In the genomic region with DNA sequence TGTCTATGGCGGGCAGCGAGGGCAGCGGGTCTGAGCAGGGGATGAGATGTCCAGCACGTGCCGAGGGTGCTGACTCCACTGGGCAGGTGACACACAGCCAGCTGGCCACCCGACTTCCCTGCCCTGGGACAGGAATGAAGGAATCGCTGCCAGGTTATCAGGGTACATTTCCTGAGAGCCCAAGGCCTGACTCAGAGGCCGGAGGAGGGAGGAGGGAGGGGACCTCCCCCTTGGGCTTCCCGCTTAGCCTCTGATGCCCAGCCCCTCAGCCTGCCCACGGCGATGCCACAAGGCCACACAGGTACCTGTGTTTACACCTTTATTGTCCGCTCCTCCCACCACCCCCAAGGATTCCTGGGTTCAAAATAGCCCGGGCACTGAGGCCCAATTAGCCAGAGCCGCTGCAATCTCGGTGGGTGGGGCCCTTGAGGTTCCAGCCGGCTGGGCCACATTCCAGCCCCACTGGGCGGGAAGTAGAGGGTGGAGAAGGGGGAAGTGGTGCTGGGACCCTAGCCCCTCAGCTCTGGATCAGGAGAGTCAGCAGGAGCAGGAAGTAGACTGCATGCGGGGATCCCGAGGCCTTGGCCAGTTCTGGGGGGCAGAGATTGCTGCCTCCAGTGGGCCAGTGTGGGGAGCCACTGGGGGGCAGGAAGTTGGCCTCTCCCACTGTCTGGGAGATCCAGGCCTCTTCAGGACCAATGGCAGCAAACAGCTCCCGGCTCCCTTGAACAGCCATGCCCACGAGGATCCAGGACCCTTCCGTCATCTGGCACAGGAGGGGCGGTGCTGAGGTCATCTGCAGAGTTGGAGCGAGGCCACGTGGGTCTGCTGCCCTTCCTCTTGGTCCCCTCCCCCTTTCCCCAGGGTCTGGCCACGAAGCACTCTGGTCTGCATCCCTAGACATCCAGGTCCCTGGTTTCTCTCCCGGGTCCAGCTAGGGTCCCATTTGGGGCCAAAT, we compare ENCODE assay signal across 11 cellular contexts. TPM values are rescaled to one million over a fixed set of nuclear protein-coding genes. Genes with fewer than 3 reads are reported as not detected.
DNase-seq lines count a peak whose midpoint lies in the region; ATAC-seq and TF ChIP-seq lines count a peak whose summit lies in the region.
"Had no signal": no experiment of that assay in that cellular context is flagged by ENCODE, and none has a peak within 500 bp of the region (broad histone marks: within the 10 kb centered on the region; RNA-seq: fewer than 3 reads in every experiment).

No MANE protein-coding gene starts in this region.

- H3K9me3 Mint-ChIP-seq in WTC11 = no peaks in the 10 kb centered on the region
- H3K9me3 Mint-ChIP-seq in immature natural killer cell = no peaks in the 10 kb centered on the region

- ATAC-seq in WTC11 (0 out of 2 replicates have a peak, but pooled peaks have one; percentile 1), GM18909 (IDR thresholded peaks at IDR 0.05; ENCODE audit: poor library complexity, unreplicated experiment) (no peak)
- ATAC-seq: right lobe of liver had no signal

- peak overlapping the region; percentile 28 for H3K4me2 ChIP-seq in skeletal muscle satellite cell (ENCODE audit: low read length)

- H3K4me3 ChIP-seq in skeletal muscle satellite cell (ENCODE audit: low read length) = no peak overlapping the region
- H3K4me3 ChIP-seq: right lobe of liver had no signal

- H3K27me3 ChIP-seq in skeletal muscle satellite cell (ENCODE audit: control insufficient read depth, insufficient read depth, low read length) = no peaks in the 10 kb centered on the region
- H3K27me3 ChIP-seq: right lobe of liver had no signal

- no peak overlapping the region for H3K9ac ChIP-seq in skeletal muscle satellite cell (ENCODE audit: low read depth, low read length)

- peaks cover 30% of the 10 kb centered on the region for H3K4me1 ChIP-seq in skeletal muscle satellite cell (ENCODE audit: control insufficient read depth, insufficient read depth, low read length)

- H3K9me3 ChIP-seq in skeletal muscle satellite cell (replicated peaks; ENCODE audit: low read length) = no peaks in the 10 kb centered on the region
- H3K9me3 ChIP-seq: right lobe of liver had no signal

- peaks cover 1% of the 10 kb centered on the region for H3K36me3 Mint-ChIP-seq in WTC11
- no peaks in the 10 kb centered on the region for H3K36me3 Mint-ChIP-seq in immature natural killer cell

- H3K27me3 Mint-ChIP-seq in WTC11 (ENCODE audit: low read depth) = peaks cover 10% of the 10 kb centered on the region
- no peaks in the 10 kb centered on the region for H3K27me3 Mint-ChIP-seq in immature natural killer cell (ENCODE audit: low read depth in 3 of 3)

- H3K4me1 Mint-ChIP-seq in WTC11 (peaks cover 53% of the 10 kb centered on the region), immature natural killer cell (peaks cover 6 to 12% of the 10 kb centered on the region in 2 donors)

- POLR2A ChIA-PET in WTC11 (lab: Charles Lee) = interaction anchor here (1.0 to 2.2 kb wide), 3 partner anchors 22 to 65 kb away, joined by 3 to 10 read pairs (median 4); a partner anchor contains a TSS

- peak overlapping the region; percentile 40 for H3K27ac Mint-ChIP-seq in WTC11
- H3K27ac Mint-ChIP-seq in immature natural killer cell = no peak overlapping the region

- CTCF ChIA-PET in WTC11 (lab: Charles Lee) = interaction anchor here (1.2 to 1.5 kb wide), 2 partner anchors 8 to 21 kb away, joined by 3 read pairs; a partner anchor contains a TSS

- TF ChIP-seq CTCF in WTC11 (IDR thresholded peaks at IDR 0.05) = no peak

- H3K4me3 Mint-ChIP-seq in WTC11 (no peak overlapping the region), immature natural killer cell (no peak overlapping the region)

- no peaks in the 10 kb centered on the region for H3K36me3 ChIP-seq in skeletal muscle satellite cell (ENCODE audit: insufficient read depth, low read length)
- H3K36me3 ChIP-seq: right lobe of liver, WERI-Rb-1 had no signal

- peak; percentile 78 for DNase-seq in H4 (ENCODE audit: low spot score)
- DNase-seq in WTC11 (ENCODE audit: low spot score) = peak; percentile 54
- DNase-seq in hepatic stellate cell (ENCODE audit: low spot score) = peak; percentile 66
- DNase-seq in NCI-H1417 treated with DMSO at 0.1 percent for 48 hours (lab: John Stamatoyannopoulos, UW) = no peak
- no peak for DNase-seq in immature natural killer cell
- DNase-seq in NCI-H1092 (lab: John Stamatoyannopoulos, UW) = no peak
- DNase-seq: NCI-H1436, WERI-Rb-1 had no signal

TF ChIP-seq in WTC11, 78 proteins besides CTCF, POLR2A, EP300 and RAD21 (continues in another document):
- TF ChIP-seq, protein P1, sequence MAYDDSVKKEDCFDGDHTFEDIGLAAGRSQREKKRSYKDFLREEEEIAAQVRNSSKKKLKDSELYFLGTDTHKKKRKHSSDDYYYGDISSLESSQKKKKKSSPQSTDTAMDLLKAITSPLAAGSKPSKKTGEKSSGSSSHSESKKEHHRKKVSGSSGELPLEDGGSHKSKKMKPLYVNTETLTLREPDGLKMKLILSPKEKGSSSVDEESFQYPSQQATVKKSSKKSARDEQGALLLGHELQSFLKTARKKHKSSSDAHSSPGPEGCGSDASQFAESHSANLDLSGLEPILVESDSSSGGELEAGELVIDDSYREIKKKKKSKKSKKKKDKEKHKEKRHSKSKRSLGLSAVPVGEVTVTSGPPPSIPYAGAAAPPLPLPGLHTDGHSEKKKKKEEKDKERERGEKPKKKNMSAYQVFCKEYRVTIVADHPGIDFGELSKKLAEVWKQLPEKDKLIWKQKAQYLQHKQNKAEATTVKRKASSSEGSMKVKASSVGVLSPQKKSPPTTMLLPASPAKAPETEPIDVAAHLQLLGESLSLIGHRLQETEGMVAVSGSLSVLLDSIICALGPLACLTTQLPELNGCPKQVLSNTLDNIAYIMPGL (CRISPR knock-in tag; IDR thresholded peaks at IDR 0.05) = no peak
- TF ChIP-seq, protein P2, sequence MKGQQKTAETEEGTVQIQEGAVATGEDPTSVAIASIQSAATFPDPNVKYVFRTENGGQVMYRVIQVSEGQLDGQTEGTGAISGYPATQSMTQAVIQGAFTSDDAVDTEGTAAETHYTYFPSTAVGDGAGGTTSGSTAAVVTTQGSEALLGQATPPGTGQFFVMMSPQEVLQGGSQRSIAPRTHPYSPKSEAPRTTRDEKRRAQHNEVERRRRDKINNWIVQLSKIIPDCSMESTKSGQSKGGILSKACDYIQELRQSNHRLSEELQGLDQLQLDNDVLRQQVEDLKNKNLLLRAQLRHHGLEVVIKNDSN (CRISPR knock-in tag; IDR thresholded peaks at IDR 0.05) = peak; percentile 43; the same call in 1 of the 2 replicates
- TF ChIP-seq ZNF317 (CRISPR knock-in tag; IDR thresholded peaks at IDR 0.05; ENCODE audit: borderline replicate concordance, low read depth) (no peak), TEAD1 (CRISPR knock-in tag; IDR thresholded peaks at IDR 0.05) (peak; percentile 89; the same call in 1 of the 2 replicates), TEAD4 (CRISPR knock-in tag; IDR thresholded peaks at IDR 0.05) (peak; percentile 63; the same call in 1 of the 2 replicates)
- TF ChIP-seq, protein P3, sequence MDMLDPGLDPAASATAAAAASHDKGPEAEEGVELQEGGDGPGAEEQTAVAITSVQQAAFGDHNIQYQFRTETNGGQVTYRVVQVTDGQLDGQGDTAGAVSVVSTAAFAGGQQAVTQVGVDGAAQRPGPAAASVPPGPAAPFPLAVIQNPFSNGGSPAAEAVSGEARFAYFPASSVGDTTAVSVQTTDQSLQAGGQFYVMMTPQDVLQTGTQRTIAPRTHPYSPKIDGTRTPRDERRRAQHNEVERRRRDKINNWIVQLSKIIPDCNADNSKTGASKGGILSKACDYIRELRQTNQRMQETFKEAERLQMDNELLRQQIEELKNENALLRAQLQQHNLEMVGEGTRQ (CRISPR knock-in tag; IDR thresholded peaks at IDR 0.05) = peak; percentile 61

RNA-seq across cellular contexts. Expression of a gene that starts 3.4 kb away (rescaled TPM):
- 0.04 TPM in 1 of 2 replicates, not detected in the other for total RNA-seq in H4 (2014; rRNA removed; shearing (Covaris generic))
- total RNA-seq in WTC11 (2021) = 78.8 to 127 TPM (median 127 TPM) in 3 replicates
- not detected in 2 replicates for total RNA-seq in skeletal muscle satellite cell (2012; rRNA removed)
- polyA plus RNA-seq in immature natural killer cell = not detected

RNA-seq across cellular contexts. Expression of a gene that starts 11.0 kb away (rescaled TPM):
- total RNA-seq in H4 (2014; rRNA removed; shearing (Covaris generic)) = 0.12 TPM in 1 of 2 replicates, not detected in the other
- total RNA-seq in WTC11 (2021) = 0.48 to 1.5 TPM (median 1.3 TPM) in 3 replicates
- total RNA-seq in skeletal muscle satellite cell (2012; rRNA removed) = 0.25 and 0.66 TPM in 2 replicates
- polyA plus RNA-seq in immature natural killer cell = 1 to 10 TPM; 3.4 to 8.6 (median 6.9) TPM

RNA-seq across cellular contexts. Expression of a gene that starts 21.4 kb away (rescaled TPM):
- total RNA-seq in H4 (2014; rRNA removed; shearing (Covaris generic)) = 37.9 and 40.8 TPM in 2 replicates
- 65.7 to 70.8 TPM (median 69.8 TPM) in 3 replicates for total RNA-seq in WTC11 (2021)
- total RNA-seq in skeletal muscle satellite cell (2012; rRNA removed) = 17.0 and 21.4 TPM in 2 replicates
- polyA plus RNA-seq in immature natural killer cell = 10 to 100 TPM; 29.4 to 53.9 (median 32.6) TPM

RNA-seq across cellular contexts. Expression of a gene that starts 30.7 kb away (rescaled TPM):
- total RNA-seq in H4 (2014; rRNA removed; shearing (Covaris generic)) = 32.7 and 38.6 TPM in 2 replicates
- 58.3 to 71.3 TPM (median 69.3 TPM) in 3 replicates for total RNA-seq in WTC11 (2021)
- total RNA-seq in skeletal muscle satellite cell (2012; rRNA removed) = 51.0 and 58.8 TPM in 2 replicates
- polyA plus RNA-seq in immature natural killer cell = 10 to 100 TPM; 21.4 to 50.3 (median 30.1) TPM

RNA-seq across cellular contexts. Expression of a gene that starts 41.0 kb away (rescaled TPM):
- total RNA-seq in H4 (2014; rRNA removed; shearing (Covaris generic)) = 21.5 and 25.8 TPM in 2 replicates
- total RNA-seq in WTC11 (2021) = 631 to 770 TPM (median 679 TPM) in 3 replicates
- total RNA-seq in skeletal muscle satellite cell (2012; rRNA removed) = 34.0 and 41.9 TPM in 2 replicates
- polyA plus RNA-seq in immature natural killer cell = 100 to 1,000 TPM in 1 of 3 donors, 10 to 100 TPM in 2; 73.4 to 169 (median 87.4) TPM

Comparison
In these comparisons a context has a peak if more than half of its experiments do, and no peak if none do; other contexts are left out.
1. DNase-seq: peak in H4 (single experiment), WTC11 (single experiment) and hepatic stellate cell (single experiment); none in NCI-H1417 treated with DMSO at 0.1 percent for 48 hours (single experiment), immature natural killer cell (0 of 3) and NCI-H1092 (single experiment).
2. RNA of a gene that starts 3.4 kb away (total RNA-seq): 78.8 to 127 TPM in WTC11; 0.04 TPM in H4; every median in the first group is over 10 times any median in the second.